8 cellular contexts compared by ENCODE assay signal in the genomic region with DNA sequence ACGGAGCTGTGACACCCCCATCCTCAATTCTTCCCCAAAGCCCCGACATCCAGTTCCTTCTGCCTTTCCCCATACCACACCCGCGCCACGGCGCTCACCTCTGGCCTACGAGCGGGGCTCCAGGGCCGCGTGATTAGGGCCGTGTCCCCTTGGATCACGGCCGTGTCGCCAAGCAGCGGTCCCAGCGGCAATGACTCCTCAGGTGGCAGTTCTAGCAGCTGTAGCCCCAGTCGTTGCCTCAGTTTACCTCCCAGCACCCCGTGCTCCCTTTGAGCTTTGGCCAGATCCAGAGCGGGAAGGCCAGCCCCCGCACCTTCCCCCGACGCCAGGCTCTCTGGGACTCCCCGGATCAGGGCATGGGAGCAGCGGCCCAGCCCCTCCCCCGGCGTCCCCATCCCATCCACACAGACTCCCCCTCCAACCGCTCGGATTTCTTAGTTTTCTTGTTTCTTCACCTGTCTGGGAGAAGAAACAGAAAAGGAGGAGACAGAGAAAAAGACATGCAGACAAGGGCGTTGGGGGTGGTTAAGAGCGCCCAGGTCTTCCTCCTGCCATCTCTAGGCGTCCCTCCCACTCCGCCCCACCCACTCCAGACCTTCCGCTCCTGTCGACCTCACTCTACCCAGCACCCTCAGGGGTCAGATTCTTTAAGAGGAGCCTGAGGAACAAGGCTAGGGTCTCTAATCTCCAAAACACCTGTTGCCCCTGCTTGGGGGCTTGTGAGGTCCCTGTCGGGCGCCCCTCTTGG. TPM values are rescaled to one million over a fixed set of nuclear protein-coding genes. Genes with fewer than 3 reads are reported as not detected.
DNase-seq lines count a peak whose midpoint lies in the region; ATAC-seq, FAIRE-seq and TF ChIP-seq lines count a peak whose summit lies in the region.

A gene with protein sequence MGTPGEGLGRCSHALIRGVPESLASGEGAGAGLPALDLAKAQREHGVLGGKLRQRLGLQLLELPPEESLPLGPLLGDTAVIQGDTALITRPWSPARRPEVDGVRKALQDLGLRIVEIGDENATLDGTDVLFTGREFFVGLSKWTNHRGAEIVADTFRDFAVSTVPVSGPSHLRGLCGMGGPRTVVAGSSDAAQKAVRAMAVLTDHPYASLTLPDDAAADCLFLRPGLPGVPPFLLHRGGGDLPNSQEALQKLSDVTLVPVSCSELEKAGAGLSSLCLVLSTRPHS (minus strand): TSS at position 533 of the 748 bp plus-strand sequence. CDS start 138 bp downstream, at position 395.

- H3K27ac ChIP-seq in AG04450 (ENCODE audit: low read depth, low read length) (peak within 1 kb of the TSS; percentile 90), K562 (ENCODE audit: extremely low read depth, low read depth, low read length) (peak within 1 kb of the TSS; percentile 75), layer of hippocampus (ENCODE audit: low read depth, low read length) (peak within 1 kb of the TSS; percentile 94), stomach smooth muscle (ENCODE audit: low read length) (peak within 1 kb of the TSS; percentile 93)

- TF ChIP-seq RAD21 in K562 (CRISPR knock-in tag; conservative IDR thresholded peaks at IDR 0.05 in 1 of 2, IDR thresholded peaks at IDR 0.05 in 1 of 2): no peak

- POLR2A ChIA-PET in AG04450 (lab: Yijun Ruan, JAX): interaction anchor here (0.5 to 1.4 kb wide), 5 partner anchors 11 to 99 kb away, joined by 3 to 8 read pairs (median 3); a partner anchor contains a TSS
- POLR2A ChIA-PET in K562 (lab: Yijun Ruan, JAX): interaction anchor here (0.7 to 15.0 kb wide), 34 partner anchors 3 to 316 kb away, joined by 3 to 236 read pairs (median 5); a partner anchor contains a TSS

- H3K9ac ChIP-seq in K562 (ENCODE audit: insufficient read depth in 1 of 2, low read depth in 2 of 2, low read length in 2 of 2) (peak within 1 kb of the TSS; percentile 58 to 85), stomach smooth muscle (ENCODE audit: low read length in 2 of 2) (peak within 1 kb of the TSS; percentile 87 to 90)

- TF ChIP-seq CTCF in AG04450 (IDR thresholded peaks at IDR 0.05; ENCODE audit: low read depth, low read length): no peak
- peak in 1 of 3 experiments; percentile 99; a peak in 2 of 6 replicates for TF ChIP-seq CTCF in K562 (IDR thresholded peaks at IDR 0.05 in 2 of 3, conservative IDR thresholded peaks at IDR 0.05 in 1 of 3; ENCODE audit: insufficient read depth in 2 of 3, low read depth in 1 of 3, low read length in 3 of 3)

- CTCF ChIA-PET in AG04450 (lab: Charles Lee): interaction anchor here (0.6 to 2.8 kb wide), 7 partner anchors 10 to 223 kb away, joined by 3 to 11 read pairs (median 4); a partner anchor contains a TSS
- CTCF ChIA-PET in K562 (lab: Yijun Ruan, JAX; ENCODE audit: low intra/inter-chr PET ratio): interaction anchor here (0.6 to 2.0 kb wide), 5 partner anchors 32 to 141 kb away, joined by 3 to 18 read pairs (median 5); no protein-coding TSS in a partner anchor

- WGBS in K562 (ENCODE audit: insufficient coverage, low coverage, missing lambda C conversion rate): 65% methylated on average over 35 of the region's 36 CpGs

- ATAC-seq in K562 (peak; percentile 2; the same call in 1 of the 3 replicates), GM19455 (IDR thresholded peaks at IDR 0.05; ENCODE audit: unreplicated experiment) (no peak)

- peak within 1 kb of the TSS; percentile 94 for H3K4me2 ChIP-seq in K562 (ENCODE audit: insufficient read depth, low read length)

- peaks cover 4% of the 10 kb centered on the region; the same call in 1 of the 2 replicates for H3K9me3 ChIP-seq in AG04450 (ENCODE audit: control insufficient read depth, insufficient read depth, low read length)
- H3K9me3 ChIP-seq in K562 (replicated peaks; ENCODE audit: control insufficient read depth, insufficient read depth, low read depth, low read length): no peaks in the 10 kb centered on the region
- no peaks in the 10 kb centered on the region for H3K9me3 ChIP-seq in stomach smooth muscle (ENCODE audit: control insufficient read depth in 2 of 2, low read length in 2 of 2)

- no TSS peak for BruUV-seq in K562 (replicated peaks; lab: Mats Ljungman, UMichigan)

- H3K27me3 ChIP-seq in AG04450 (ENCODE audit: control insufficient read depth, insufficient read depth, low read length): no peaks in the 10 kb centered on the region
- H3K27me3 ChIP-seq in K562 (ENCODE audit: control insufficient read depth in 2 of 2, insufficient read depth in 2 of 2, low read length in 2 of 2): no peaks in the 10 kb centered on the region
- no peaks in the 10 kb centered on the region for H3K27me3 ChIP-seq in layer of hippocampus (ENCODE audit: control insufficient read depth, insufficient read depth, low read length)
- H3K27me3 ChIP-seq in stomach smooth muscle (ENCODE audit: control insufficient read depth in 1 of 2, insufficient read depth in 2 of 2, low read length in 2 of 2): no peaks in the 10 kb centered on the region

- H3K4me3 ChIP-seq in AG04450 (ENCODE audit: low read depth, low read length) (peak within 1 kb of the TSS; percentile 90), K562 (peak within 1 kb of the TSS; percentile 65), stomach smooth muscle (ENCODE audit: low read length in 2 of 2) (peak within 1 kb of the TSS; percentile 93)

- H3K79me2 ChIP-seq in K562 (ENCODE audit: control insufficient read depth, insufficient read depth, low read length): peaks cover 34% of the 10 kb centered on the region

- H3K4me1 ChIP-seq in K562 (replicated peaks in 1 of 2; ENCODE audit: control insufficient read depth in 2 of 2, insufficient read depth in 2 of 2, low read length in 2 of 2) (peaks cover 48 to 66% of the 10 kb centered on the region in 2 experiments), stomach smooth muscle (ENCODE audit: control insufficient read depth, insufficient read depth, low read length) (peaks cover 27% of the 10 kb centered on the region)

- peak within 1 kb of the TSS; percentile 71 for H2AFZ ChIP-seq in K562 (ENCODE audit: low read depth, low read length)

- no peak for TF ChIP-seq POLR2A in K562 (conservative IDR thresholded peaks at IDR 0.05)

- H3K9me1 ChIP-seq in K562 (ENCODE audit: control insufficient read depth, insufficient read depth, low read length): peaks cover 5% of the 10 kb centered on the region

- FAIRE-seq in K562 (lab: Jason Lieb, UNC): no peak

- intact Hi-C loops in K562 (cut with micrococcal nuclease): loop anchor here (1.0 to 2.0 kb wide), 4 partner anchors 40 to 98 kb away; a partner anchor contains a TSS

- no peak for DNase-seq in AG04450 (ENCODE audit: low read depth, low spot score)
- DNase-seq in HT-29 (ENCODE audit: low spot score): no peak
- DNase-seq in K562 (ENCODE audit: extremely low read depth in 1 of 4, low spot score in 3 of 4): peak in 1 of 4 experiments; percentile 59
- no peak for DNase-seq in AML-193 (lab: John Stamatoyannopoulos, UW)
- no peak for DNase-seq in NCI-H1105 treated with DMSO at 0.1 percent for 48 hours (lab: John Stamatoyannopoulos, UW)

- in situ Hi-C loops in K562 (cut with MboI): no loop called here

- TF ChIP-seq EP300 in K562 (IDR thresholded peaks at IDR 0.05; ENCODE audit: low read length): no peak

- H3K36me3 ChIP-seq in K562 (ENCODE audit: control insufficient read depth, insufficient read depth, low read length) (peaks cover 64% of the 10 kb centered on the region), stomach smooth muscle (ENCODE audit: control insufficient read depth in 2 of 2, insufficient read depth in 2 of 2, low read length in 2 of 2) (peaks cover 29 to 37% of the 10 kb centered on the region in 2 donors)

- H4K20me1 ChIP-seq in K562 (replicated peaks; ENCODE audit: control insufficient read depth, insufficient read depth, low read length): peaks cover 6% of the 10 kb centered on the region

TF ChIP-seq in K562, 482 proteins besides CTCF, POLR2A, EP300 and RAD21 (continues in another document):
- TF ChIP-seq, protein P1, sequence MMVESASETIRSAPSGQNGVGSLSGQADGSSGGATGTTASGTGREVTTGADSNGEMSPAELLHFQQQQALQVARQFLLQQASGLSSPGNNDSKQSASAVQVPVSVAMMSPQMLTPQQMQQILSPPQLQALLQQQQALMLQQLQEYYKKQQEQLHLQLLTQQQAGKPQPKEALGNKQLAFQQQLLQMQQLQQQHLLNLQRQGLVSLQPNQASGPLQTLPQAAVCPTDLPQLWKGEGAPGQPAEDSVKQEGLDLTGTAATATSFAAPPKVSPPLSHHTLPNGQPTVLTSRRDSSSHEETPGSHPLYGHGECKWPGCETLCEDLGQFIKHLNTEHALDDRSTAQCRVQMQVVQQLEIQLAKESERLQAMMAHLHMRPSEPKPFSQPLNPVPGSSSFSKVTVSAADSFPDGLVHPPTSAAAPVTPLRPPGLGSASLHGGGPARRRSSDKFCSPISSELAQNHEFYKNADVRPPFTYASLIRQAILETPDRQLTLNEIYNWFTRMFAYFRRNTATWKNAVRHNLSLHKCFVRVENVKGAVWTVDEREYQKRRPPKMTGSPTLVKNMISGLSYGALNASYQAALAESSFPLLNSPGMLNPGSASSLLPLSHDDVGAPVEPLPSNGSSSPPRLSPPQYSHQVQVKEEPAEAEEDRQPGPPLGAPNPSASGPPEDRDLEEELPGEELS (CRISPR knock-in tag; IDR thresholded peaks at IDR 0.05; ENCODE audit: borderline replicate concordance): 0 out of 2 replicates have a peak, but pooled peaks have one; percentile 81
- TF ChIP-seq JUND (IDR thresholded peaks at IDR 0.05; ENCODE audit: borderline replicate concordance, low read depth, low read length): no peak
- TF ChIP-seq JUND (tag; IDR thresholded peaks at IDR 0.05; ENCODE audit: borderline replicate concordance, low read depth, low read length): no peak; the same call in 2 of the 3 replicates

RNA-seq across cellular contexts. Expression of the gene that starts here (rescaled TPM):
- 44.4 and 59.1 TPM in 2 replicates for polyA plus RNA-seq in AG04450 (2011; rRNA removed)
- polyA minus RNA-seq in AG04450 (2011; rRNA and poly(A)+ RNA removed): 22.7 and 34.5 TPM in 2 replicates
- 107 and 116 TPM in 2 replicates for total RNA-seq in HT-29 (2014; rRNA removed; shearing (Covaris generic))
- 32.6 and 90.1 TPM in 2 replicates for total RNA-seq in K562 (2011; cell fraction: chromatin; rRNA removed; ENCODE audit: low replicate concordance)
- 71.7 and 82.4 TPM in 2 replicates for total RNA-seq in K562 (2011; cell fraction: nucleolus; rRNA removed)
- total RNA-seq in K562 (2011; cell fraction: nucleoplasm; rRNA removed): 58.1 and 66.3 TPM in 2 replicates
- total RNA-seq in K562 (2014; rRNA removed): 45.4 and 59.1 TPM in 2 replicates
- total RNA-seq in K562 (2014; rRNA removed; fragmentation: Illumina TruSeq; extraction: Trizol): 10.6 and 12.7 TPM in 2 replicates
- total RNA-seq in K562 (2015; rRNA removed; fragmentation: Illumina TruSeq; extraction: Trizol): 32.3 and 34.6 TPM in 2 replicates
- 31.4 and 36.3 TPM in 2 replicates for total RNA-seq in K562 (2021)
- polyA plus RNA-seq in K562 (2011; rRNA removed): 21.4 and 30.4 TPM in 2 replicates
- 43.7 and 63.5 TPM in 2 replicates for polyA plus RNA-seq in K562 (2011; cell fraction: cytosol; rRNA removed)
- 124 and 167 TPM in 2 replicates for polyA plus RNA-seq in K562 (2011; cell fraction: nucleus; rRNA removed)
- 54.5 and 69.9 TPM in 2 replicates for polyA plus RNA-seq in K562 (2012)
- polyA plus RNA-seq in K562 (2014; fragmentation: Illumina TruSeq; extraction: Trizol): 15.6 and 29.3 TPM in 2 replicates
- 1 to 10 TPM; 1.8 to 3.4 TPM for polyA plus RNA-seq in K562 (2014; fragmentation: Nextera tagmentation; extraction: Ambion mirVana)
- 36.2 and 42.1 TPM in 2 replicates for polyA plus RNA-seq in K562 (2014; rRNA removed)
- polyA minus RNA-seq in K562 (2011; rRNA and poly(A)+ RNA removed): 3.4 and 4.6 TPM in 2 replicates
- polyA minus RNA-seq in K562 (2011; cell fraction: cytosol; rRNA and poly(A)+ RNA removed): 9.1 and 12.9 TPM in 2 replicates
- polyA minus RNA-seq in K562 (2011; cell fraction: nucleus; rRNA and poly(A)+ RNA removed): 21.1 and 26.4 TPM in 2 replicates
